5 cellular contexts compared by ENCODE assay signal in the genomic region with DNA sequence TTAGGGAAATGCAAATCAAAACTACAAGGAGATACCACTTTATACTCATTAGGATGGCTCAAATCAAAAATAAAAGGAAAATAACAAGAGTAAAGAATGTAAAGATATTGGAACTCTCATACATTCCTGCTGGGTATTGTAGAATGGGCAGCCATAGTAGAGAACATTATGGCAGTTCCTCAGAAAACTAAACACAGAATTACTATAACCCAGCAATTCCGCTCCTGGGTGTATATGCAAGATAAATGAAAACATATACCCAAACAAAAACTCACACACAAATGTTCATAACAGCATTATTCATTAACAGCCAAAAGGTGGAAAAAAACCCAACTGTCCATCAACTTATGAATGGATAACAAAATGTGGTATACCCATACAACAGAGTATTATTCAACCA.
"Had no signal": no experiment of that assay in that cellular context is flagged by ENCODE, and none has a peak within 500 bp of the region (broad histone marks: within the 10 kb centered on the region; RNA-seq: fewer than 3 reads in every experiment).

No MANE protein-coding gene starts in this region.

- DNase-seq: IMR-90, KBM-7, KG1 had no signal

- H3K27ac ChIP-seq: HL-60 had no signal

- H3K4me3 ChIP-seq: K562 had no signal
